In genomic region chr5:174229640-174230350, GRCh38 we compare ENCODE assay signal across 18 cellular contexts.
DNase-seq lines count a peak whose midpoint lies in the region; ATAC-seq and TF ChIP-seq lines count a peak whose summit lies in the region.
"Had no signal": no experiment of that assay in that cellular context is flagged by ENCODE, and none has a peak within 500 bp of the region (broad histone marks: within the 10 kb centered on the region; RNA-seq: fewer than 3 reads in every experiment).

No MANE protein-coding gene starts in this region.

- H3K27ac ChIP-seq in SK-N-SH (ENCODE audit: low read depth in 2 of 2, low read length in 1 of 2), result peak overlapping the region; percentile 3 to 50

- H3K79me2 ChIP-seq in SK-N-SH (ENCODE audit: insufficient read depth), result no peaks in the 10 kb centered on the region

- H3K27me3 Mint-ChIP-seq in activated CD8-positive, alpha-beta T cell treated with anti-CD3 and anti-CD28 coated beads for 36 hours, result peaks cover 5% of the 10 kb centered on the region

- TF ChIP-seq RAD21 in SK-N-SH (IDR thresholded peaks at IDR 0.05; ENCODE audit: low read length), result no peak

- POLR2A ChIA-PET in SK-N-SH (lab: Yijun Ruan, JAX), result no interaction called here
- POLR2A ChIA-PET in activated CD8-positive, alpha-beta T cell treated with anti-CD3 and anti-CD28 coated beads for 36 hours (lab: Charles Lee), result no interaction called here

- no peaks in the 10 kb centered on the region for H3K36me3 ChIP-seq in SK-N-SH (replicated peaks in 1 of 2; ENCODE audit: control insufficient read depth in 1 of 2, insufficient read depth in 2 of 2, low read length in 1 of 2)
- H3K36me3 ChIP-seq: thyroid gland had no signal

- no peak for TF ChIP-seq CTCF in SK-N-SH (IDR thresholded peaks at IDR 0.05)
- TF ChIP-seq CTCF in activated CD8-positive, alpha-beta T cell treated with anti-CD3 and anti-CD28 coated beads for 36 hours (IDR thresholded peaks at IDR 0.05), result no peak

- peaks cover 1% of the 10 kb centered on the region for H3K9me3 Mint-ChIP-seq in activated CD8-positive, alpha-beta T cell treated with anti-CD3 and anti-CD28 coated beads for 36 hours
- H3K9me3 Mint-ChIP-seq: activated T-cell treated with anti-CD3 and anti-CD28 coated beads, Interleukin-2, amount 50 U/mL, for 4 hours had no signal

- intact Hi-C loops in activated CD8-positive, alpha-beta T cell treated with anti-CD3 and anti-CD28 coated beads for 36 hours (cut with micrococcal nuclease), result no loop called here

- no peak overlapping the region for H3K9ac ChIP-seq in SK-N-SH

- no peaks in the 10 kb centered on the region for H4K20me1 ChIP-seq in SK-N-SH (ENCODE audit: insufficient read depth)

- H3K4me1 ChIP-seq in SK-N-SH (ENCODE audit: control insufficient read depth in 1 of 2, insufficient read depth in 2 of 2, low read depth in 1 of 2, low read length in 1 of 2), result peaks cover 0 to 24% of the 10 kb centered on the region in 2 experiments; a peak in 2 of 4 replicates
- H3K4me1 ChIP-seq: thyroid gland had no signal

- H2AFZ ChIP-seq in SK-N-SH (ENCODE audit: low read depth), result no peak overlapping the region

- no peak overlapping the region for H3K4me3 Mint-ChIP-seq in activated CD8-positive, alpha-beta T cell treated with anti-CD3 and anti-CD28 coated beads for 36 hours
- H3K4me3 Mint-ChIP-seq: activated T-cell treated with anti-CD3 and anti-CD28 coated beads, Interleukin-2, amount 50 U/mL, for 4 hours; B cell; naive thymus-derived CD8-positive, alpha-beta T cell had no signal

- no peak overlapping the region for H3K4me3 ChIP-seq in SK-N-SH (ENCODE audit: low read depth in 2 of 2, low read length in 1 of 2)
- H3K4me3 ChIP-seq: thyroid gland had no signal

- CTCF ChIA-PET in SK-N-SH (lab: Yijun Ruan, JAX), result interaction anchor here (0.8 to 5.4 kb wide), 4 partner anchors 30 to 184 kb away, joined by 3 to 29 read pairs (median 4); partner anchors contain the start of gene NSG2
- CTCF ChIA-PET in activated CD8-positive, alpha-beta T cell treated with anti-CD3 and anti-CD28 coated beads for 36 hours (lab: Charles Lee), result no interaction called here

- DNase-seq in A172 (ENCODE audit: low spot score) (peak; percentile 97), EH (ENCODE audit: low read depth) (peak; percentile 94), SK-N-SH (no peak), glomerular visceral epithelial cell (ENCODE audit: extremely low spot score) (peak; percentile 9), Ammon's horn (ENCODE audit: low spot score) (no peak), iPS-NIHi7 (ENCODE audit: extremely low spot score) (no peak)
- no peak for DNase-seq in activated CD8-positive, alpha-beta T cell treated with anti-CD3 and anti-CD28 coated beads for 36 hours
- DNase-seq: activated T-cell treated with anti-CD3 and anti-CD28 coated beads, Interleukin-2, amount 50 U/mL, for 4 hours; DMS153; naive thymus-derived CD8-positive, alpha-beta T cell; NCI-H1105 treated with DMSO at 0.1 percent for 48 hours; NCI-H2171 treated with DMSO at 0.1 percent for 48 hours; stimulated activated CD4-positive, alpha-beta T cell treated with anti-CD3 and anti-CD28 coated beads, Interleukin-1b, Interleukin-23, amount 100 ng/mL, for 48 hours; T1000 had no signal

- ATAC-seq in HG03095 (IDR thresholded peaks at IDR 0.05; ENCODE audit: unreplicated experiment), result no peak
- ATAC-seq in activated CD8-positive, alpha-beta T cell treated with anti-CD3 and anti-CD28 coated beads for 36 hours, result no peak
- ATAC-seq: activated T-cell treated with anti-CD3 and anti-CD28 coated beads, Interleukin-2, amount 50 U/mL, for 4 hours; left lobe of liver; naive thymus-derived CD8-positive, alpha-beta T cell had no signal

- H3K4me2 ChIP-seq in SK-N-SH, result no peak overlapping the region

- 25% methylated on average over 3 of the region's 3 CpGs for WGBS in SK-N-SH (ENCODE audit: low lambda C conversion rate)

- H3F3A ChIP-seq in SK-N-SH (replicated peaks; ENCODE audit: insufficient read depth), result peaks cover 12% of the 10 kb centered on the region

- H3K36me3 Mint-ChIP-seq in activated CD8-positive, alpha-beta T cell treated with anti-CD3 and anti-CD28 coated beads for 36 hours (ENCODE audit: low read depth), result no peaks in the 10 kb centered on the region
- H3K36me3 Mint-ChIP-seq: naive thymus-derived CD8-positive, alpha-beta T cell had no signal

- no peaks in the 10 kb centered on the region for H3K9me2 ChIP-seq in SK-N-SH

- H3K27me3 ChIP-seq in SK-N-SH (ENCODE audit: insufficient read depth), result no peaks in the 10 kb centered on the region
- H3K27me3 ChIP-seq: thyroid gland had no signal

- no peak for TF ChIP-seq EP300 in SK-N-SH (IDR thresholded peaks at IDR 0.05; ENCODE audit: borderline replicate concordance in 1 of 2, low read depth in 1 of 2, low read length in 1 of 2)

- no peaks in the 10 kb centered on the region for H3K9me3 ChIP-seq in SK-N-SH
- H3K9me3 ChIP-seq: thyroid gland had no signal

- H3K4me1 Mint-ChIP-seq in activated CD8-positive, alpha-beta T cell treated with anti-CD3 and anti-CD28 coated beads for 36 hours (ENCODE audit: low read depth), result no peaks in the 10 kb centered on the region
- H3K4me1 Mint-ChIP-seq: B cell had no signal

- no peak overlapping the region for H3K27ac Mint-ChIP-seq in activated CD8-positive, alpha-beta T cell treated with anti-CD3 and anti-CD28 coated beads for 36 hours
- H3K27ac Mint-ChIP-seq: B cell; naive thymus-derived CD8-positive, alpha-beta T cell had no signal

TF ChIP-seq in SK-N-SH, 30 proteins besides CTCF, POLR2A, EP300 and RAD21:
- TF ChIP-seq RXRA (IDR thresholded peaks at IDR 0.05; ENCODE audit: borderline replicate concordance, low read depth), result no peak
- no peak for TF ChIP-seq IRF3 (IDR thresholded peaks at IDR 0.05; ENCODE audit: low read depth, low read length)
- no peak for TF ChIP-seq NRF1 (IDR thresholded peaks at IDR 0.05; ENCODE audit: low read depth, low read length)
- no peak for TF ChIP-seq ELF1 (IDR thresholded peaks at IDR 0.05)
- no peak for TF ChIP-seq SMC3 (IDR thresholded peaks at IDR 0.05; ENCODE audit: low read depth, low read length)
- no peak for TF ChIP-seq EZH2phosphoT487 (IDR thresholded peaks at IDR 0.05; ENCODE audit: borderline replicate concordance, low read depth)
- TF ChIP-seq TAF1 (IDR thresholded peaks at IDR 0.05; ENCODE audit: borderline replicate concordance, low read depth, low read length), result no peak
- no peak for TF ChIP-seq PBX3 (IDR thresholded peaks at IDR 0.05)
- no peak for TF ChIP-seq NFIC (IDR thresholded peaks at IDR 0.05; ENCODE audit: borderline replicate concordance)

Comparison
In these comparisons a context has a peak if more than half of its experiments do, and no peak if none do; other contexts are left out.
1. DNase-seq: peak in A172 (single experiment), EH (single experiment) and glomerular visceral epithelial cell (single experiment); none in SK-N-SH (single experiment), Ammon's horn (single experiment), activated CD8-positive, alpha-beta T cell treated with anti-CD3 and anti-CD28 coated beads for 36 hours (single experiment) and iPS-NIHi7 (single experiment).